ENCODE assay signal across 8 cellular contexts in the genomic region with DNA sequence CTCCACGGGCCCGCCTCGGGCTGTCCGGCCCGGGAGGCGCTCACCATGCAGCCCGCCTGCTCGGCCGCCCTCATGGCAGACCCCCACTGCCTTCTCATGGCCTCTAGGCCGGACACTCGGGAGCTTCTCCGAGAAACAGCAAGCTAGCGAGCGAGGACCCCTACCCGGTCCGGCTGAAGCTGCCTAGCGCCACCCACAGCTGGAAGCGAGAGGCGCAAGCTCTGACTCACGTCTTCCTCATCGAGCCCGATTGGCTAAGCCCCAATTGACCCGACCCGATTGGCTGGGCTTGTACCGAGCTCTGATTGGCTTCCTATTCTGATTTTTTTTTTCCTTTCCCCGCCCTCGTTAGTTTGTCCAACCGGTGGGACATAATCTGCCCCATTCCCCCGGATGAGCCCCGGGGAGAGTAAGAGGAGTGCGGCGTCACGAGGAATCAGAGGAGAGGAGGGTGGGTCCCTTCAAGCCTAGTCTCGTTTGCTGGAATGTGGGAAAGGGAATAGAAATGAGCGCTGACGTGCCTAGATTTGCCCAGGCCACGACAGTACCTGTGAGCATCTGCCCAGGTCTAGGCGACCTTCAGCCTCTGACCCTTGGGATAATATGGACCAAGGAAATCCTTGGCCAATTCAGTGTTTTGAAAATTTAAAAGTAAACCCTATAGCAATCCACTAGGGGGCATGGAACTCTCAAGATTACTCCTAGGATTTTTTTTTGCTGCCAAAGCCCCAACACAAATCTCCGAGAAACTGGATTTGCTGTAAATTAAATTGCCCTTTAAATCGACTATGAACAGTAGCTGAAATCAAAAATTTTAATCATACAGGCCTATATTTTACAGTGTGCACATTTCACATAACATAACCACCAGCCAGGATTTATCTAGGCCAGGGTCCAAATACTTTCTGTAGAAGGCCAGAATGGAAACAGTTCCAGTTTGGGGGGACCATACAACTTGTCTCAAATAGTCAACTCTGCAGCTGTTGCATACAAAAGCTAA.
DNase-seq lines count a peak whose midpoint lies in the region; ATAC-seq lines count a peak whose summit lies in the region.

A gene with protein sequence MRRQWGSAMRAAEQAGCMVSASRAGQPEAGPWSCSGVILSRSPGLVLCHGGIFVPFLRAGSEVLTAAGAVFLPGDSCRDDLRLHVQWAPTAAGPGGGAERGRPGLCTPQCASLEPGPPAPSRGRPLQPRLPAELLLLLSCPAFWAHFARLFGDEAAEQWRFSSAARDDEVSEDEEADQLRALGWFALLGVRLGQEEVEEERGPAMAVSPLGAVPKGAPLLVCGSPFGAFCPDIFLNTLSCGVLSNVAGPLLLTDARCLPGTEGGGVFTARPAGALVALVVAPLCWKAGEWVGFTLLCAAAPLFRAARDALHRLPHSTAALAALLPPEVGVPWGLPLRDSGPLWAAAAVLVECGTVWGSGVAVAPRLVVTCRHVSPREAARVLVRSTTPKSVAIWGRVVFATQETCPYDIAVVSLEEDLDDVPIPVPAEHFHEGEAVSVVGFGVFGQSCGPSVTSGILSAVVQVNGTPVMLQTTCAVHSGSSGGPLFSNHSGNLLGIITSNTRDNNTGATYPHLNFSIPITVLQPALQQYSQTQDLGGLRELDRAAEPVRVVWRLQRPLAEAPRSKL (minus strand): TSS at position 212 of the 1,000 bp plus-strand sequence. CDS start 114 bp downstream, at position 98.

- H3K9ac ChIP-seq in BLaER1 treated with 17β-estradiol and CSF1 and Interleukin-3, amounts not matched to agents 10 nM and 100 nM: peak within 1 kb of the TSS; percentile 79 to 92 (median 87)

- DNase-seq in GM19240 (ENCODE audit: insufficient read length, low spot score): peak; percentile 92
- DNase-seq in NCI-H524 treated with DMSO at 0.1 percent for 48 hours (lab: John Stamatoyannopoulos, UW): peak; percentile 74
- peak; percentile 92 for DNase-seq in activated CD4-positive, alpha-beta T cell treated with anti-CD3 and anti-CD28 coated beads for 4 hours
- DNase-seq in kidney tubule cell (ENCODE audit: low spot score): peak; percentile 97
- peak; percentile 70 to 89 (median 83) for DNase-seq in stimulated activated CD4-positive, alpha-beta T cell treated with anti-CD3 and anti-CD28 coated beads, Interleukin-1b, Interleukin-23, amount 100 ng/mL, for 24 hours (ENCODE audit: low read depth in 4 of 4, low spot score in 1 of 4)

- H3K27ac ChIP-seq in BLaER1 treated with 17β-estradiol and CSF1 and Interleukin-3, amounts not matched to agents 10 nM and 100 nM: peak within 1 kb of the TSS; percentile 65 to 94 (median 88); a peak in 21 of 22 replicates
- H3K27ac ChIP-seq in cingulate gyrus (ENCODE audit: low read depth, low read length): peak within 1 kb of the TSS; percentile 89

- peak; percentile 85 for ATAC-seq in HG03460 (IDR thresholded peaks at IDR 0.05; ENCODE audit: unreplicated experiment)

- no peaks in the 10 kb centered on the region for H3K9me3 ChIP-seq in BLaER1 treated with 17β-estradiol and CSF1 and Interleukin-3, amounts not matched to agents 10 nM and 100 nM (replicated peaks in 1 of 11)

- peaks cover 36 to 43% (median 38%) of the 10 kb centered on the region in 11 experiments for H3K36me3 ChIP-seq in BLaER1 treated with 17β-estradiol and CSF1 and Interleukin-3, amounts not matched to agents 10 nM and 100 nM

- peak within 1 kb of the TSS; percentile 62 to 78 (median 70) for H3K4me3 ChIP-seq in BLaER1 treated with 17β-estradiol and CSF1 and Interleukin-3, amounts not matched to agents 10 nM and 100 nM

- peak within 1 kb of the TSS; percentile 86 to 100 (median 96) for H3K4me2 ChIP-seq in BLaER1 treated with 17β-estradiol and CSF1 and Interleukin-3, amounts not matched to agents 10 nM and 100 nM

- peaks cover 0 to 69% (median 34%) of the 10 kb centered on the region in 11 experiments; a peak in 15 of 22 replicates for H4K20me1 ChIP-seq in BLaER1 treated with 17β-estradiol and CSF1 and Interleukin-3, amounts not matched to agents 10 nM and 100 nM

- H3K4me1 ChIP-seq in BLaER1 treated with 17β-estradiol and CSF1 and Interleukin-3, amounts not matched to agents 10 nM and 100 nM: peaks cover 27 to 40% (median 34%) of the 10 kb centered on the region in 10 experiments

- H3K27me3 ChIP-seq in BLaER1 treated with 17β-estradiol and CSF1 and Interleukin-3, amounts not matched to agents 10 nM and 100 nM: no peaks in the 10 kb centered on the region

Comparison
In these comparisons a context has a peak if more than half of its experiments do, and no peak if none do; other contexts are left out.
1. Peak in every context shown above with its lines: DNase-seq, ATAC-seq, H3K4me3 ChIP-seq and H3K27ac ChIP-seq.